In the genomic region with DNA sequence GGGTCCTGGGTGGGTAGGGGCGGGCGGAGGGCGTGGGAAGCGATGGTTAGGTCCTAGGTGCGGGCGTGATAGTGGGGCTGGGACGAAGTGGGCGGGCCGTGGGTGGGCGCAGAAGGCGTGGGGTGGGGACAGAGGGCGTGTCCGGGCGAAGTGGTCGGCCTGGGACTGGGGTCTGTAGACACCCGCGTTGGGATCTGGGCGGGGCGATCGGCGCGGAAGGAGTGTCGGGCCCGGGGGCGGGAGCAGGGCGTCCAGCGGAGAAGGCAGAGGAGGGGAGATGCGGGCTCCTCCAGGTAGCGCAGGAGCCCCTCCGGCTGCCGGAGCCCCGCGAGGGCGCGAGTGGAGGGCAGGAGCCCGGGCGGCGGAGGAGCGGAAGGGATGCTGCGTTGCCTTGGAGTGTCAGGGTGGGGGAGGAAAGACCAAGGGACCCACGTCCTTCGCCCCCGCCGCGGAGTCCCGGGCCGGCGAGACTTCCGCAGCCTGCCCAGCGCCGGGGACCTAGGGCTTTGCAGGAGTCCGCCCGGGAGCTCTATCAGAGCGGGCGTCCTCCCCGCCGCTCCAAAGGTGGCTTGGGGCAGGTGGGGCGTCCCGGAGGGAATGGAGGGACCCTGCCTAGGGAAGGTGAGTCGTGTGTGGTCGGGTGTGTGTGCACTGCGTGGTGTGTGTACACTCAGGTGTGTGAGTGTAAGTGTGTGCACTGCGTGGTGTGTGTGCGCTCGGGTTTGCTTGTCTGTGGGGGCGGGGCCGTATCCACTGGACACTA, we compare ENCODE assay signal across 8 cellular contexts. TPM values are rescaled to one million over a fixed set of nuclear protein-coding genes. Genes with fewer than 3 reads are reported as not detected.
A peak's percentile ranks its signal among the peaks of the same experiment; 100 is the strongest.
DNase-seq lines count a peak whose midpoint lies in the region; ATAC-seq, FAIRE-seq and TF ChIP-seq lines count a peak whose summit lies in the region.

No MANE protein-coding gene starts in this region.

- no peaks in the 10 kb centered on the region for H3K9me2 ChIP-seq in PC-9 (ENCODE audit: insufficient read depth)

- peaks cover 5% of the 10 kb centered on the region for H3K4me1 Mint-ChIP-seq in MCF 10A (ENCODE audit: insufficient read depth, unreplicated experiment)
- peaks cover 30% of the 10 kb centered on the region for H3K4me1 Mint-ChIP-seq in stimulated activated memory B cell treated with anti-CD40 and anti-IgM and Interleukin-4, amounts not matched to agents 10 μg/mL and 1 μg/mL and 100 μg/mL, for 72 hours

- peak overlapping the region; percentile 49 for H3K27ac Mint-ChIP-seq in MCF 10A (ENCODE audit: low read depth, unreplicated experiment)
- H3K27ac Mint-ChIP-seq in stimulated activated memory B cell treated with anti-CD40 and anti-IgM and Interleukin-4, amounts not matched to agents 10 μg/mL and 1 μg/mL and 100 μg/mL, for 72 hours, result no peak overlapping the region

- H3K4me3 Mint-ChIP-seq in MCF 10A (ENCODE audit: unreplicated experiment), result peak overlapping the region; percentile 71
- peak overlapping the region; percentile 79 for H3K4me3 Mint-ChIP-seq in stimulated activated memory B cell treated with anti-CD40 and anti-IgM and Interleukin-4, amounts not matched to agents 10 μg/mL and 1 μg/mL and 100 μg/mL, for 72 hours

- H3K9me3 Mint-ChIP-seq in MCF 10A (ENCODE audit: unreplicated experiment), result no peaks in the 10 kb centered on the region
- peaks cover 2% of the 10 kb centered on the region for H3K9me3 Mint-ChIP-seq in stimulated activated memory B cell treated with anti-CD40 and anti-IgM and Interleukin-4, amounts not matched to agents 10 μg/mL and 1 μg/mL and 100 μg/mL, for 72 hours

- H3K36me3 Mint-ChIP-seq in MCF 10A (ENCODE audit: insufficient read depth, unreplicated experiment), result peaks cover 8% of the 10 kb centered on the region
- no peaks in the 10 kb centered on the region for H3K36me3 Mint-ChIP-seq in stimulated activated memory B cell treated with anti-CD40 and anti-IgM and Interleukin-4, amounts not matched to agents 10 μg/mL and 1 μg/mL and 100 μg/mL, for 72 hours

- peak; percentile 67 for DNase-seq in EL
- DNase-seq in PC-9, result peak; percentile 48 to 96
- no peak for DNase-seq in MCF 10A (ENCODE audit: unreplicated experiment)
- peak; percentile 29 for DNase-seq in HepG2 (ENCODE audit: low spot score)
- no peak for DNase-seq in dermis blood vessel endothelial cell

- H2AFZ ChIP-seq in PC-9 (peak overlapping the region; percentile 59), HepG2 (ENCODE audit: low read length) (no peak overlapping the region)

- H3K27me3 ChIP-seq in PC-9 (ENCODE audit: insufficient read depth, low read depth) (no peaks in the 10 kb centered on the region), HepG2 (ENCODE audit: control insufficient read depth in 1 of 2, insufficient read depth in 2 of 2, low read length in 2 of 2) (peaks cover 8 to 47% of the 10 kb centered on the region in 2 experiments; a peak in 4 of 5 replicates)

- TF ChIP-seq CTCF in PC-9 (conservative IDR thresholded peaks at IDR 0.05), result no peak
- no peak for TF ChIP-seq CTCF in MCF 10A (IDR thresholded peaks at IDR 0.05; ENCODE audit: unreplicated experiment)
- TF ChIP-seq CTCF in HepG2 (CRISPR knock-in tag; IDR thresholded peaks at IDR 0.05), result no peak

- H3K4me1 ChIP-seq in PC-9 (replicated peaks; ENCODE audit: insufficient read depth), result peaks cover 6% of the 10 kb centered on the region; the same call in 1 of the 2 replicates
- H3K4me1 ChIP-seq in HepG2 (ENCODE audit: insufficient read depth, low read length), result peaks cover 24% of the 10 kb centered on the region

- intact Hi-C loops in PC-9 (cut with micrococcal nuclease; ENCODE audit: unreplicated experiment), result loop anchor here (1.0 kb wide), 3 partner anchors 24 to 158 kb away; no protein-coding TSS in a partner anchor
- intact Hi-C loops in MCF 10A (cut with micrococcal nuclease), result loop anchor here (1.0 kb wide), 2 partner anchors 17 to 158 kb away; no protein-coding TSS in a partner anchor
- intact Hi-C loops in HepG2 (cut with micrococcal nuclease; ENCODE audit: unreplicated experiment), result no loop called here

- peak overlapping the region; percentile 63 for H3K4me3 ChIP-seq in PC-9
- H3K4me3 ChIP-seq in HepG2 (replicated peaks in 1 of 3; ENCODE audit: insufficient read depth in 1 of 3, low read depth in 2 of 3, low read length in 3 of 3), result peak overlapping the region; percentile 30 to 72 (median 53); a peak in 4 of 6 replicates

- H3K4me2 ChIP-seq in PC-9 (peak overlapping the region; percentile 70), HepG2 (ENCODE audit: low read depth, low read length) (peak overlapping the region; percentile 70)

- H3K27me3 Mint-ChIP-seq in MCF 10A (ENCODE audit: insufficient read depth, unreplicated experiment), result no peaks in the 10 kb centered on the region
- no peaks in the 10 kb centered on the region for H3K27me3 Mint-ChIP-seq in stimulated activated memory B cell treated with anti-CD40 and anti-IgM and Interleukin-4, amounts not matched to agents 10 μg/mL and 1 μg/mL and 100 μg/mL, for 72 hours

- TF ChIP-seq RAD21 in HepG2 (CRISPR knock-in tag; IDR thresholded peaks at IDR 0.05), result no peak

- H3K36me3 ChIP-seq in PC-9 (ENCODE audit: low read depth) (no peaks in the 10 kb centered on the region), HepG2 (replicated peaks in 1 of 2; ENCODE audit: control insufficient read depth in 1 of 2, insufficient read depth in 2 of 2, low read length in 2 of 2) (no peaks in the 10 kb centered on the region)

- H3K9me3 ChIP-seq in PC-9 (ENCODE audit: insufficient read depth, low read depth) (no peaks in the 10 kb centered on the region), HepG2 (ENCODE audit: low read length) (no peaks in the 10 kb centered on the region)

- TF ChIP-seq EP300 in HepG2 (IDR thresholded peaks at IDR 0.05; ENCODE audit: low read depth in 2 of 2, low read length in 2 of 2) (no peak), HepG2 (CRISPR knock-in tag; IDR thresholded peaks at IDR 0.05; ENCODE audit: borderline replicate concordance) (no peak)

- BruUV-seq in PC-9 (replicated peaks; lab: Mats Ljungman, UMichigan) (no TSS peak), MCF 10A (replicated peaks; lab: Mats Ljungman, UMichigan) (no TSS peak), HepG2 (replicated peaks; lab: Mats Ljungman, UMichigan) (no TSS peak)

- CTCF ChIA-PET in PC-9 (lab: Charles Lee) (interaction anchor here (0.6 to 1.1 kb wide), 4 partner anchors 22 to 246 kb away, joined by 3 to 4 read pairs (median 4); no protein-coding TSS in a partner anchor), MCF 10A (lab: Yijun Ruan, JAX) (interaction anchor here (0.7 to 3.4 kb wide), 6 partner anchors 13 to 308 kb away, joined by 3 to 13 read pairs (median 4); no protein-coding TSS in a partner anchor), HepG2 (lab: Yijun Ruan, JAX; ENCODE audit: low intra/inter-chr PET ratio, low total read pairs) (no interaction called here)

- ATAC-seq in GM21381 (IDR thresholded peaks at IDR 0.05; ENCODE audit: unreplicated experiment), result peak; percentile 69
- ATAC-seq in HG03558 (IDR thresholded peaks at IDR 0.05; ENCODE audit: extremely low read depth, unreplicated experiment), result peak; percentile 12
- peak; percentile 53 for ATAC-seq in HepG2
- ATAC-seq in stimulated activated memory B cell treated with anti-CD40 and anti-IgM and Interleukin-4, amounts not matched to agents 10 μg/mL and 1 μg/mL and 100 μg/mL, for 72 hours, result peak; percentile 79

- in situ Hi-C loops in HepG2 (cut with HindIII; ENCODE audit: extremely low pct_ligation_motif_present, low pct_unique_long_range_greater_than_20kb), result no loop called here

- no peaks in the 10 kb centered on the region; the same call in 1 of the 2 replicates for H3F3A ChIP-seq in PC-9 (ENCODE audit: insufficient read depth, low read depth)

- no peak for TF ChIP-seq POLR2A in HepG2 (IDR thresholded peaks at IDR 0.05; ENCODE audit: insufficient read depth in 1 of 2, low read depth in 2 of 2, low read length in 2 of 2)

- H3K79me2 ChIP-seq in PC-9 (ENCODE audit: low read depth), result no peaks in the 10 kb centered on the region
- no peaks in the 10 kb centered on the region for H3K79me2 ChIP-seq in HepG2 (ENCODE audit: insufficient read depth, low read length)

- WGBS in HepG2 (ENCODE audit: low lambda C conversion rate), result 0% methylated on average over 17 of the region's 67 CpGs

- no peak overlapping the region for H3K9ac ChIP-seq in HepG2 (ENCODE audit: insufficient read depth, low read depth, low read length)

- H4K20me1 ChIP-seq in PC-9 (ENCODE audit: insufficient read depth) (no peaks in the 10 kb centered on the region; the same call in 1 of the 2 replicates), HepG2 (ENCODE audit: insufficient read depth, low read length) (no peaks in the 10 kb centered on the region)

- POLR2A ChIA-PET in PC-9 (lab: Charles Lee; ENCODE audit: unreplicated experiment) (interaction anchor here (0.5 to 1.1 kb wide), 10 partner anchors 16 to 661 kb away, joined by 3 to 10 read pairs (median 5); a partner anchor contains a TSS), MCF 10A (lab: Yijun Ruan, JAX) (interaction anchor here (0.9 to 2.7 kb wide), 13 partner anchors 12 to 294 kb away, joined by 3 to 16 read pairs (median 5); a partner anchor contains a TSS), HepG2 (lab: Yijun Ruan, JAX) (interaction anchor here (0.8 kb wide), 1 partner anchor 295 kb away, joined by 3 read pairs; no protein-coding TSS in a partner anchor)

- no peak for FAIRE-seq in HepG2 (lab: Jason Lieb, UNC)

- no peak overlapping the region for H3K27ac ChIP-seq in PC-9
- no peak overlapping the region for H3K27ac ChIP-seq in HepG2 (ENCODE audit: extremely low read length, insufficient read depth, low read length)

RNA-seq across cellular contexts. Expression of a gene that starts 27.0 kb away (rescaled TPM):
- total RNA-seq in PC-9 (2021) (not detected in 2 replicates), MCF 10A (2022) (not detected in 2 replicates), HepG2 (2016; rRNA removed; fragmentation: Illumina TruSeq; extraction: Trizol) (not detected in 2 replicates), dermis blood vessel endothelial cell (not detected in 2 replicates)
- not detected in 2 replicates for total RNA-seq in HepG2 (2016; cell fraction: cytosol; rRNA removed; fragmentation: Illumina TruSeq; extraction: Trizol; ENCODE audit: low read depth)
- total RNA-seq in HepG2 (2016; cell fraction: insoluble cytoplasmic fraction; rRNA removed; fragmentation: Illumina TruSeq; extraction: Trizol), result not detected in 2 replicates
- not detected in 2 replicates for total RNA-seq in HepG2 (2016; cell fraction: membrane; rRNA removed; fragmentation: Illumina TruSeq; extraction: Trizol)
- total RNA-seq in HepG2 (2016; cell fraction: nucleus; rRNA removed; fragmentation: Illumina TruSeq; extraction: Trizol), result not detected in 2 replicates
- polyA plus RNA-seq in HepG2 (2011; rRNA removed), result not detected in 2 replicates
- not detected in 2 replicates for polyA plus RNA-seq in HepG2 (2011; cell fraction: cytosol; rRNA removed)
- polyA plus RNA-seq in HepG2 (2011; cell fraction: nucleus; rRNA removed), result not detected in 2 replicates
- polyA plus RNA-seq in HepG2 (2012), result not detected in 2 replicates
- polyA plus RNA-seq in HepG2 (2016; cell fraction: cytosol; fragmentation: Illumina TruSeq; extraction: Trizol; ENCODE audit: low read depth), result not detected in 2 replicates
- not detected in 2 replicates for polyA plus RNA-seq in HepG2 (2016; cell fraction: insoluble cytoplasmic fraction; fragmentation: Illumina TruSeq; extraction: Trizol; ENCODE audit: low read depth)
- polyA plus RNA-seq in HepG2 (2016; cell fraction: membrane; fragmentation: Illumina TruSeq; extraction: Trizol; ENCODE audit: low read depth), result not detected in 2 replicates
- polyA plus RNA-seq in HepG2 (2016; cell fraction: nucleus; fragmentation: Illumina TruSeq; extraction: Trizol; ENCODE audit: insufficient read depth, low read depth), result not detected in 2 replicates
- not detected in 2 replicates for polyA minus RNA-seq in HepG2 (2011; rRNA and poly(A)+ RNA removed; ENCODE audit: low replicate concordance)
- polyA minus RNA-seq in HepG2 (2011; cell fraction: cytosol; rRNA and poly(A)+ RNA removed), result not detected in 2 replicates
- polyA minus RNA-seq in HepG2 (2011; cell fraction: nucleus; rRNA and poly(A)+ RNA removed), result not detected in 2 replicates

RNA-seq across cellular contexts. Expression of a gene that starts 53.2 kb away (rescaled TPM):
- total RNA-seq in PC-9 (2021) (66.3 and 70.2 TPM in 2 replicates), MCF 10A (2022) (38.0 and 44.0 TPM in 2 replicates), HepG2 (2016; rRNA removed; fragmentation: Illumina TruSeq; extraction: Trizol) (25.1 and 25.8 TPM in 2 replicates), dermis blood vessel endothelial cell (39.5 and 44.9 TPM in 2 replicates)
- 10.1 and 13.3 TPM in 2 replicates for total RNA-seq in HepG2 (2016; cell fraction: cytosol; rRNA removed; fragmentation: Illumina TruSeq; extraction: Trizol; ENCODE audit: low read depth)
- 25.5 and 25.8 TPM in 2 replicates for total RNA-seq in HepG2 (2016; cell fraction: insoluble cytoplasmic fraction; rRNA removed; fragmentation: Illumina TruSeq; extraction: Trizol)
- total RNA-seq in HepG2 (2016; cell fraction: membrane; rRNA removed; fragmentation: Illumina TruSeq; extraction: Trizol), result 17.9 and 18.3 TPM in 2 replicates
- 20.5 and 21.5 TPM in 2 replicates for total RNA-seq in HepG2 (2016; cell fraction: nucleus; rRNA removed; fragmentation: Illumina TruSeq; extraction: Trizol)
- 13.6 and 14.1 TPM in 2 replicates for polyA plus RNA-seq in HepG2 (2011; rRNA removed)
- 16.8 and 19.5 TPM in 2 replicates for polyA plus RNA-seq in HepG2 (2011; cell fraction: cytosol; rRNA removed)
- polyA plus RNA-seq in HepG2 (2011; cell fraction: nucleus; rRNA removed), result 19.8 and 20.7 TPM in 2 replicates
- 12.1 and 15.6 TPM in 2 replicates for polyA plus RNA-seq in HepG2 (2012)
- 4.7 and 6.2 TPM in 2 replicates for polyA plus RNA-seq in HepG2 (2016; cell fraction: cytosol; fragmentation: Illumina TruSeq; extraction: Trizol; ENCODE audit: low read depth)
- 19.4 and 24.0 TPM in 2 replicates for polyA plus RNA-seq in HepG2 (2016; cell fraction: insoluble cytoplasmic fraction; fragmentation: Illumina TruSeq; extraction: Trizol; ENCODE audit: low read depth)
- polyA plus RNA-seq in HepG2 (2016; cell fraction: membrane; fragmentation: Illumina TruSeq; extraction: Trizol; ENCODE audit: low read depth), result 10.9 and 11.7 TPM in 2 replicates
- 19.3 and 22.0 TPM in 2 replicates for polyA plus RNA-seq in HepG2 (2016; cell fraction: nucleus; fragmentation: Illumina TruSeq; extraction: Trizol; ENCODE audit: insufficient read depth, low read depth)
- polyA minus RNA-seq in HepG2 (2011; rRNA and poly(A)+ RNA removed; ENCODE audit: low replicate concordance), result 16.8 and 27.2 TPM in 2 replicates
- 8.8 and 9.6 TPM in 2 replicates for polyA minus RNA-seq in HepG2 (2011; cell fraction: cytosol; rRNA and poly(A)+ RNA removed)
- polyA minus RNA-seq in HepG2 (2011; cell fraction: nucleus; rRNA and poly(A)+ RNA removed), result 30.3 and 36.4 TPM in 2 replicates

RNA-seq across cellular contexts. Expression of a gene that starts 53.4 kb away (rescaled TPM):
- total RNA-seq in PC-9 (2021) (15.1 and 20.9 TPM in 2 replicates), MCF 10A (2022) (34.0 and 43.2 TPM in 2 replicates), HepG2 (2016; rRNA removed; fragmentation: Illumina TruSeq; extraction: Trizol) (23.0 and 29.0 TPM in 2 replicates), dermis blood vessel endothelial cell (30.8 and 31.8 TPM in 2 replicates)
- 10.5 and 13.6 TPM in 2 replicates for total RNA-seq in HepG2 (2016; cell fraction: cytosol; rRNA removed; fragmentation: Illumina TruSeq; extraction: Trizol; ENCODE audit: low read depth)
- total RNA-seq in HepG2 (2016; cell fraction: insoluble cytoplasmic fraction; rRNA removed; fragmentation: Illumina TruSeq; extraction: Trizol), result 21.9 and 31.1 TPM in 2 replicates
- 18.8 and 21.7 TPM in 2 replicates for total RNA-seq in HepG2 (2016; cell fraction: membrane; rRNA removed; fragmentation: Illumina TruSeq; extraction: Trizol)
- 21.3 and 26.3 TPM in 2 replicates for total RNA-seq in HepG2 (2016; cell fraction: nucleus; rRNA removed; fragmentation: Illumina TruSeq; extraction: Trizol)
- polyA plus RNA-seq in HepG2 (2011; rRNA removed), result 10.2 and 17.3 TPM in 2 replicates
- 10.6 and 14.3 TPM in 2 replicates for polyA plus RNA-seq in HepG2 (2011; cell fraction: cytosol; rRNA removed)
- polyA plus RNA-seq in HepG2 (2011; cell fraction: nucleus; rRNA removed), result 44.8 and 46.2 TPM in 2 replicates
- 9.4 and 10.9 TPM in 2 replicates for polyA plus RNA-seq in HepG2 (2012)
- polyA plus RNA-seq in HepG2 (2016; cell fraction: cytosol; fragmentation: Illumina TruSeq; extraction: Trizol; ENCODE audit: low read depth), result 7.9 and 10.7 TPM in 2 replicates
- 18.0 and 18.7 TPM in 2 replicates for polyA plus RNA-seq in HepG2 (2016; cell fraction: insoluble cytoplasmic fraction; fragmentation: Illumina TruSeq; extraction: Trizol; ENCODE audit: low read depth)
- 11.6 and 12.6 TPM in 2 replicates for polyA plus RNA-seq in HepG2 (2016; cell fraction: membrane; fragmentation: Illumina TruSeq; extraction: Trizol; ENCODE audit: low read depth)
- 23.9 and 25.0 TPM in 2 replicates for polyA plus RNA-seq in HepG2 (2016; cell fraction: nucleus; fragmentation: Illumina TruSeq; extraction: Trizol; ENCODE audit: insufficient read depth, low read depth)
- 88.6 and 93.9 TPM in 2 replicates for polyA minus RNA-seq in HepG2 (2011; rRNA and poly(A)+ RNA removed; ENCODE audit: low replicate concordance)
- 9.8 and 14.0 TPM in 2 replicates for polyA minus RNA-seq in HepG2 (2011; cell fraction: cytosol; rRNA and poly(A)+ RNA removed)
- 62.1 and 65.3 TPM in 2 replicates for polyA minus RNA-seq in HepG2 (2011; cell fraction: nucleus; rRNA and poly(A)+ RNA removed)

Comparison
In these comparisons a context has a peak if more than half of its experiments do, and no peak if none do; other contexts are left out.
1. DNase-seq: peak in EL (single experiment), PC-9 (2 of 2) and HepG2 (single experiment); none in MCF 10A (single experiment) and dermis blood vessel endothelial cell (single experiment).
2. ATAC-seq: peak in every context shown above with its lines; median percentile 79 in stimulated activated memory B cell treated with anti-CD40 and anti-IgM and Interleukin-4, amounts not matched to agents 10 μg/mL and 1 μg/mL and 100 μg/mL, for 72 hours; 69 in GM21381; 53 in HepG2; 12 in HG03558.